Comparison of ENCODE assay signal across 18 cellular contexts in the genomic region with DNA sequence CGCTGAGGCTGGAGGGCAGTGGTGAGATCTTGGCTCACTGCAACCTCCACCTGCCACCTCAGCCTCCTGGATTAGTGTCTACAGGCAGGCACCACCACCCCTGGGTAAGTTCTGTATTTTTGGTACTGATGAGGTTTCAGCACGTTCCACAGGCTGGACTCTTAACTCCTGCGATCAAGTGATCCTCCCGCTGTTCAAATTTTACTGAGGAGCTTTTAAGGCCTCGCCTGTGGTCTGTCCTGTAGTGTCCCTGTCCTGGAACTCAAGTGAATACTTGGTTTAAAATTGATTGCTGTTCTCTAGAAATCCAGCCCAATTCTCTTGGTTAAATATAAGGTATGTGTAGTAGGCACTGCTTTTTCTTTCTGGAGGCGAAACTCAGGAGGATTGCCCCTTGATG.
DNase-seq lines count a peak whose midpoint lies in the region; ATAC-seq and TF ChIP-seq lines count a peak whose summit lies in the region.
"Had no signal": no experiment of that assay in that cellular context is flagged by ENCODE, and none has a peak within 500 bp of the region (broad histone marks: within the 10 kb centered on the region; RNA-seq: fewer than 3 reads in every experiment).

No MANE protein-coding gene starts in this region.

- H3K4me1 ChIP-seq in endodermal cell (ENCODE audit: control insufficient read depth, insufficient read depth, low read length): peaks cover 5% of the 10 kb centered on the region
- H3K4me1 ChIP-seq: BLaER1 had no signal

- H3K9ac ChIP-seq in endodermal cell (ENCODE audit: extremely low read depth, low read length, poor library complexity, severe bottlenecking): no peak overlapping the region
- H3K9ac ChIP-seq: BLaER1 had no signal

- 92 to 95% methylated on average over 4 to 6 of the region's 6 CpGs for WGBS in endodermal cell (ENCODE audit: insufficient coverage in 1 of 2, insufficient read length in 1 of 2), 2 experiments

- H3K4me3 Mint-ChIP-seq in endodermal cell: no peak overlapping the region
- no peak overlapping the region for H3K4me3 Mint-ChIP-seq in activated CD8-positive, alpha-beta T cell treated with anti-CD3 and anti-CD28 coated beads for 36 hours
- H3K4me3 Mint-ChIP-seq: IgD-negative memory B cell had no signal

- H3K9me3 Mint-ChIP-seq in endodermal cell: no peaks in the 10 kb centered on the region
- peaks cover 1% of the 10 kb centered on the region for H3K9me3 Mint-ChIP-seq in activated CD8-positive, alpha-beta T cell treated with anti-CD3 and anti-CD28 coated beads for 36 hours

- DNase-seq in DMS 273 (lab: John Stamatoyannopoulos, UW; ENCODE audit: unreplicated experiment) (peak; percentile 19), DMS 273 treated with DMSO at 0.1 percent for 48 hours (lab: John Stamatoyannopoulos, UW) (no peak), endodermal cell (peak; percentile 59), iris pigment epithelial cell (ENCODE audit: low read depth) (peak; percentile 8), left cardiac atrium (no peak), NCI-H524 treated with DMSO at 0.1 percent for 48 hours (lab: John Stamatoyannopoulos, UW) (no peak), NCI-H2081 treated with DMSO at 0.1 percent for 48 hours (lab: John Stamatoyannopoulos, UW) (no peak)
- DNase-seq in activated CD8-positive, alpha-beta T cell treated with anti-CD3 and anti-CD28 coated beads for 36 hours: no peak
- DNase-seq: DMS153, MV-4-11, NCI-H1436, NCI-H2081, PC-9 had no signal

- H3K27ac ChIP-seq in endodermal cell (ENCODE audit: low read depth, low read length): no peak overlapping the region
- H3K27ac ChIP-seq: 22Rv1, BLaER1, PC-9 had no signal

- no peaks in the 10 kb centered on the region for H3K36me3 Mint-ChIP-seq in endodermal cell (ENCODE audit: low read depth)
- H3K36me3 Mint-ChIP-seq in activated CD8-positive, alpha-beta T cell treated with anti-CD3 and anti-CD28 coated beads for 36 hours (ENCODE audit: low read depth): no peaks in the 10 kb centered on the region

- POLR2A ChIA-PET in activated CD8-positive, alpha-beta T cell treated with anti-CD3 and anti-CD28 coated beads for 36 hours (lab: Charles Lee): no interaction called here

- no peak overlapping the region for H3K27ac Mint-ChIP-seq in endodermal cell
- no peak overlapping the region for H3K27ac Mint-ChIP-seq in activated CD8-positive, alpha-beta T cell treated with anti-CD3 and anti-CD28 coated beads for 36 hours
- H3K27ac Mint-ChIP-seq: IgD-negative memory B cell had no signal

- intact Hi-C loops in activated CD8-positive, alpha-beta T cell treated with anti-CD3 and anti-CD28 coated beads for 36 hours (cut with micrococcal nuclease): no loop called here
- intact Hi-C loops in left cardiac atrium (cut with DNase I): no loop called here

- H3K27me3 Mint-ChIP-seq in endodermal cell (ENCODE audit: insufficient read depth): no peaks in the 10 kb centered on the region
- H3K27me3 Mint-ChIP-seq in activated CD8-positive, alpha-beta T cell treated with anti-CD3 and anti-CD28 coated beads for 36 hours: no peaks in the 10 kb centered on the region
- H3K27me3 Mint-ChIP-seq: IgD-negative memory B cell had no signal

- peaks cover 5% of the 10 kb centered on the region for H3K9me3 ChIP-seq in endodermal cell (ENCODE audit: control insufficient read depth, low read length)
- H3K9me3 ChIP-seq: BLaER1 had no signal

- TF ChIP-seq CTCF in endodermal cell (conservative IDR thresholded peaks at IDR 0.05): no peak
- TF ChIP-seq CTCF in activated CD8-positive, alpha-beta T cell treated with anti-CD3 and anti-CD28 coated beads for 36 hours (IDR thresholded peaks at IDR 0.05): no peak

- CTCF ChIA-PET in activated CD8-positive, alpha-beta T cell treated with anti-CD3 and anti-CD28 coated beads for 36 hours (lab: Charles Lee): no interaction called here

- peaks cover 9% of the 10 kb centered on the region for H3K4me1 Mint-ChIP-seq in endodermal cell
- no peaks in the 10 kb centered on the region for H3K4me1 Mint-ChIP-seq in activated CD8-positive, alpha-beta T cell treated with anti-CD3 and anti-CD28 coated beads for 36 hours (ENCODE audit: low read depth)
- H3K4me1 Mint-ChIP-seq: IgD-negative memory B cell had no signal

- no peaks in the 10 kb centered on the region for H3K36me3 ChIP-seq in endodermal cell (ENCODE audit: control insufficient read depth, insufficient read depth, low read length)
- H3K36me3 ChIP-seq: BLaER1 had no signal

- no peaks in the 10 kb centered on the region for H3K27me3 ChIP-seq in endodermal cell (ENCODE audit: control insufficient read depth, insufficient read depth, low read length, poor library complexity, severe bottlenecking)
- H3K27me3 ChIP-seq: BLaER1 had no signal

- H3K4me3 ChIP-seq in endodermal cell (ENCODE audit: low read length): no peak overlapping the region
- H3K4me3 ChIP-seq: BLaER1, GM12878, PC-9 had no signal

- ATAC-seq in activated CD8-positive, alpha-beta T cell treated with anti-CD3 and anti-CD28 coated beads for 36 hours: no peak
- no peak for ATAC-seq in left cardiac atrium
- ATAC-seq: GM12878, HCT116 had no signal

Comparison
In these comparisons a context has a peak if more than half of its experiments do, and no peak if none do; other contexts are left out.
1. DNase-seq: peak in DMS 273 (single experiment), endodermal cell (single experiment) and iris pigment epithelial cell (single experiment); none in DMS 273 treated with DMSO at 0.1 percent for 48 hours (single experiment), activated CD8-positive, alpha-beta T cell treated with anti-CD3 and anti-CD28 coated beads for 36 hours (single experiment), left cardiac atrium (single experiment), NCI-H524 treated with DMSO at 0.1 percent for 48 hours (single experiment) and NCI-H2081 treated with DMSO at 0.1 percent for 48 hours (single experiment).